In genomic region chrX:43836435-43837184, GRCh38 we compare ENCODE assay signal across 1 cellular context.
TF ChIP-seq lines count a peak whose summit lies in the region.

No MANE protein-coding gene starts in this region.

TF ChIP-seq in IMR-90, 13 proteins besides CTCF, POLR2A, EP300 and RAD21 (continued from another document):
- no peak for TF ChIP-seq ELK1 (IDR thresholded peaks at IDR 0.05; ENCODE audit: borderline replicate concordance, low read depth, low read length)
